In genomic region chr18:34261865-34262780, GRCh38 we compare ENCODE assay signal across 16 cellular contexts.
A peak's percentile ranks its signal among the peaks of the same experiment; 100 is the strongest.
DNase-seq lines count a peak whose midpoint lies in the region; ATAC-seq and FAIRE-seq lines count a peak whose summit lies in the region.
"Had no signal": no experiment of that assay in that cellular context is flagged by ENCODE, and none has a peak within 500 bp of the region (broad histone marks: within the 10 kb centered on the region; RNA-seq: fewer than 3 reads in every experiment).

No MANE protein-coding gene starts in this region.

- peak; percentile 81 for FAIRE-seq in islet of Langerhans (lab: Jason Lieb, UNC)
- FAIRE-seq: frontal cortex, K562 had no signal

- DNase-seq in DMS53 (lab: John Stamatoyannopoulos, UW) (peak; percentile 57), NCI-H2107 treated with DMSO at 0.1 percent for 48 hours (lab: John Stamatoyannopoulos, UW; ENCODE audit: unreplicated experiment) (no peak), AG08396 (ENCODE audit: low spot score) (no peak), NCI-H226 (no peak)
- DNase-seq: activated naive CD4-positive, alpha-beta T cell treated with anti-CD3 and anti-CD28 coated beads, Interleukin-2, amount 10 ng/mL, durations not matched to agents 7 days and 5 days; effector memory CD8-positive, alpha-beta T cell; HCEC 1CT; NCI-H1105 treated with DMSO at 0.1 percent for 48 hours; NCI-H510A treated with DMSO at 0.1 percent for 48 hours; SW 1271 had no signal

- ATAC-seq in GM19452 (IDR thresholded peaks at IDR 0.05; ENCODE audit: unreplicated experiment): peak; percentile 90
- ATAC-seq in HG02970 (IDR thresholded peaks at IDR 0.05; ENCODE audit: low FRiP score, unreplicated experiment): peak; percentile 62
- ATAC-seq in GM19395 (IDR thresholded peaks at IDR 0.05; ENCODE audit: unreplicated experiment): no peak
- ATAC-seq: effector memory CD8-positive, alpha-beta T cell; K562 had no signal
